In the genomic region with DNA sequence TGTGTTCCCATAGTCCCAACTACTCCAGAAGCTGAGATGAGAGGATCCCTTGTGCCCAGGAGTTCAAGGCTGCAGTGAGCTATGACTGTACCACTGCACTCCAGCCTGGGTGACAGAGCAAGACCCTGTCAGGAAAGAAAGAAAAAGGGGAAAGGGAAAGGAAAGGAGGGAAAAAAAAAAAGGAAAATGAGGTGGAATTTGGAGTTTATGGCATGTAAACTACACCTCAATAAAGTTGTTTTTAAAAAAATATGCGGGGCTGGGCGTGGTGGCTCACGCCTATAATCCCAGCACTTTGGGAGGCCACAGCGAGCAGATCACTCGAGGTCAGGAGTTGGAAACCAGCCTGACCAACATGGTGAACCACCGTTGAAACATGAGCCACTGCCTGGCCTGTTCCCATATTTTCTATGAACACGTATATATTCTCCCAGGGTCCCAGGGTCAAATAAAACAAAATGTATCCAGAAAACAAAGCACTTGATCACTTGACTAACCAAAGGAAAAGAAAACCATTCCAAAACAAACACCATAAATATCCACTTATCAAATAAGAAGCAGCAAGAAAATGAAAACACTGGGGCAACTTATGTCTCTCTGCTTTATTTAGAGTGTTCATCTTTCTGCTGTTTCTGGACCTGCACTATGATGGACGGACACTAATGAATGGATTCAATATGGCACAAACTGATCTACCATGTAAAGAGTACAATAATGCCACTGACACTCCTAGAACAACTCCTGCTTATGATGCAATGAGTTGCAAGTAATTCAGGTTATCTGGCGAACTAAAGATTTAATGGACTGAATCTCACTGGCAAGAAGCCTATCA, we compare ENCODE assay signal across 8 cellular contexts. TPM values are rescaled to one million over a fixed set of nuclear protein-coding genes. Genes with fewer than 3 reads are reported as not detected.
A peak's percentile ranks its signal among the peaks of the same experiment; 100 is the strongest.
DNase-seq lines count a peak whose midpoint lies in the region; ATAC-seq and TF ChIP-seq lines count a peak whose summit lies in the region.

No MANE protein-coding gene starts in this region.

- TF ChIP-seq CTCF in dorsolateral prefrontal cortex (IDR thresholded peaks at IDR 0.05 in 54 of 56, conservative IDR thresholded peaks at IDR 0.05 in 2 of 56; ENCODE audit: low read depth in 1 of 56, partially characterized antibody in 56 of 56) (no peak), prostate gland (IDR thresholded peaks at IDR 0.05) (no peak)

- peak; percentile 24 for DNase-seq in NCI-H510A treated with DMSO at 0.1 percent for 48 hours (lab: John Stamatoyannopoulos, UW)
- DNase-seq in NCI-H510A (lab: John Stamatoyannopoulos, UW), result no peak
- peak; percentile 8 for DNase-seq in NCI-H460 (ENCODE audit: extremely low read depth, low read depth)
- no peak for DNase-seq in dorsolateral prefrontal cortex
- DNase-seq in prostate gland (ENCODE audit: low spot score), result no peak
- DNase-seq in EL, result no peak

- WGBS in prostate gland, result 62% methylated on average over 9 of the region's 9 CpGs

- H3K27me3 ChIP-seq in dorsolateral prefrontal cortex (no peaks in the 10 kb centered on the region), prostate gland (replicated peaks; ENCODE audit: insufficient read depth) (no peaks in the 10 kb centered on the region)

- ATAC-seq in HG02642 (IDR thresholded peaks at IDR 0.05; ENCODE audit: poor library complexity, unreplicated experiment) (no peak), GM18861 (IDR thresholded peaks at IDR 0.05; ENCODE audit: unreplicated experiment) (no peak)

- H3K4me3 ChIP-seq in dorsolateral prefrontal cortex (peak overlapping the region in 49 of 59 donors; percentile 11 to 68 (median 49)), prostate gland (peak overlapping the region; percentile 19 to 23)

- H3K27ac ChIP-seq in dorsolateral prefrontal cortex (peak overlapping the region in 1 of 59 donors; percentile 67), prostate gland (peak overlapping the region; percentile 36 to 59)

- intact Hi-C loops in dorsolateral prefrontal cortex (cut with DNase I), result no loop called here
- intact Hi-C loops in prostate gland (cut with DNase I), result no loop called here

- no peaks in the 10 kb centered on the region for H3K9me3 ChIP-seq in prostate gland

- no peak for TF ChIP-seq POLR2A in prostate gland (IDR thresholded peaks at IDR 0.05)

- no peaks in the 10 kb centered on the region for H3K4me1 ChIP-seq in prostate gland (replicated peaks)

- H3K36me3 ChIP-seq in prostate gland, result no peaks in the 10 kb centered on the region

RNA-seq across cellular contexts. Expression of a gene that starts 56.8 kb away (rescaled TPM):
- 15.5 and 18.8 TPM in 2 replicates for total RNA-seq in NCI-H460 (2014; rRNA removed; shearing (Covaris generic))
- 3.7 and 5.5 TPM in 2 replicates for polyA plus RNA-seq in NCI-H460 (2014; cell fraction: nucleus; rRNA removed)
- total RNA-seq in dorsolateral prefrontal cortex (10 to 100 TPM; 24.4 to 56.0 (median 34.7) TPM), prostate gland (10 to 100 TPM; 15.8 to 36.1 TPM)

Comparison
In these comparisons a context has a peak if more than half of its experiments do, and no peak if none do; other contexts are left out.
1. DNase-seq: peak in NCI-H510A treated with DMSO at 0.1 percent for 48 hours (single experiment) and NCI-H460 (single experiment); none in NCI-H510A (single experiment), dorsolateral prefrontal cortex (0 of 10), prostate gland (single experiment) and EL (single experiment).